8 cellular contexts compared by ENCODE assay signal in the genomic region with DNA sequence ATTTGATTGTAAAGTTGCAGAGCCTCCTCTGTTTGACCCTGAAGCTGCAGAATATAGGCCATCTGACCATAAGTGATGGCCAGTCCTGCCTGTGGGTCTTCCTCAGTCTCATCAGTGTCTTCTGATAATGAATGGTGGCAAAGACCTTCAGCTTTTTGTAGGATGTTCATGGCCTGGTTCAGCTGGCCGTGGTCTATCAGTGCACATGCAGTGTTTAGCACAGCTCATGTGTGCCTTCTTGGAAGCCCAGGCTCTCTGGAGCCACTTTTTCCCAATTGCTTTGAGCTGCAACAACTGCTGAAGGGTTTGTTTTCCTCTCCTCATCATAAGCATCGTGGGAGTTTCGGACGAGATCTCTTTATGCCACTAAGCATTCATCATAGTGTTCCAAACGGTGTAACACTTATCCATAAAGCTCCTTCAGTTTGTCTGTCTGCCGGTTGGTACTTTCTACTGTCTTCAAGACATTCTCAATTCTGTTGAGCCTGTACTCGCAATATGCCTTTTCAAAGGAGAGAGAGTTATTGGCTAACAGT.
DNase-seq lines count a peak whose midpoint lies in the region; ATAC-seq and TF ChIP-seq lines count a peak whose summit lies in the region.

No MANE protein-coding gene starts in this region.

- intact Hi-C loops in heart right ventricle (cut with DNase I) (no loop called here), dorsolateral prefrontal cortex (cut with DNase I) (no loop called here), upper lobe of right lung (cut with DNase I) (no loop called here), esophagus muscularis mucosa (cut with DNase I) (no loop called here)

- no peaks in the 10 kb centered on the region for H3K9me3 ChIP-seq in cardiac muscle cell (ENCODE audit: low read depth)
- no peaks in the 10 kb centered on the region for H3K9me3 ChIP-seq in heart right ventricle
- H3K9me3 ChIP-seq in upper lobe of right lung, result no peaks in the 10 kb centered on the region
- H3K9me3 ChIP-seq in esophagus muscularis mucosa, result no peaks in the 10 kb centered on the region

- TF ChIP-seq POLR2A in esophagus muscularis mucosa (IDR thresholded peaks at IDR 0.05; ENCODE audit: low read depth), result no peak

- TF ChIP-seq CTCF in cardiac muscle cell (IDR thresholded peaks at IDR 0.05; ENCODE audit: low read depth, low read length), result no peak
- no peak for TF ChIP-seq CTCF in heart right ventricle (IDR thresholded peaks at IDR 0.05)
- TF ChIP-seq CTCF in dorsolateral prefrontal cortex (IDR thresholded peaks at IDR 0.05 in 54 of 56, conservative IDR thresholded peaks at IDR 0.05 in 2 of 56; ENCODE audit: low read depth in 1 of 56, partially characterized antibody in 56 of 56), result no peak
- no peak for TF ChIP-seq CTCF in upper lobe of right lung (IDR thresholded peaks at IDR 0.05)
- no peak for TF ChIP-seq CTCF in esophagus muscularis mucosa (IDR thresholded peaks at IDR 0.05)

- no peaks in the 10 kb centered on the region for H3K4me1 ChIP-seq in cardiac muscle cell (ENCODE audit: low read depth)
- H3K4me1 ChIP-seq in heart right ventricle, result peaks cover 0 to 15% (median 9%) of the 10 kb centered on the region in 9 donors
- peaks cover 11% of the 10 kb centered on the region for H3K4me1 ChIP-seq in upper lobe of right lung
- peaks cover 0 to 2% (median 0%) of the 10 kb centered on the region in 4 donors for H3K4me1 ChIP-seq in esophagus muscularis mucosa

- ATAC-seq in heart right ventricle (no peak), HG03280 (IDR thresholded peaks at IDR 0.05; ENCODE audit: unreplicated experiment) (peak; percentile 24), upper lobe of right lung (peak; percentile 16), HG03097 (IDR thresholded peaks at IDR 0.05; ENCODE audit: low FRiP score, unreplicated experiment) (no peak)

- DNase-seq in cardiac muscle cell (ENCODE audit: low read depth in 1 of 2, low spot score in 1 of 2) (no peak), heart right ventricle (no peak), dorsolateral prefrontal cortex (no peak), upper lobe of right lung (no peak), NCI-H1417 treated with DMSO at 0.1 percent for 48 hours (lab: John Stamatoyannopoulos, UW) (no peak), esophagus muscularis mucosa (ENCODE audit: extremely low spot score) (no peak)

- H3K27me3 ChIP-seq in cardiac muscle cell (no peaks in the 10 kb centered on the region), heart right ventricle (no peaks in the 10 kb centered on the region), dorsolateral prefrontal cortex (no peaks in the 10 kb centered on the region), upper lobe of right lung (no peaks in the 10 kb centered on the region), esophagus muscularis mucosa (no peaks in the 10 kb centered on the region)

- H3K36me3 ChIP-seq in cardiac muscle cell (peaks cover 5% of the 10 kb centered on the region), heart right ventricle (peaks cover 0 to 10% (median 0%) of the 10 kb centered on the region in 9 donors), upper lobe of right lung (no peaks in the 10 kb centered on the region), esophagus muscularis mucosa (peaks cover 0 to 10% (median 0%) of the 10 kb centered on the region in 4 donors)

- WGBS in heart right ventricle, 2 donors, result 57 to 71% methylated on average over 7 of the region's 7 CpGs
- WGBS in esophagus muscularis mucosa, result 88% methylated on average over 7 of the region's 7 CpGs

- H3K4me3 ChIP-seq in cardiac muscle cell, result no peak overlapping the region
- no peak overlapping the region for H3K4me3 ChIP-seq in heart right ventricle
- no peak overlapping the region for H3K4me3 ChIP-seq in dorsolateral prefrontal cortex
- no peak overlapping the region for H3K4me3 ChIP-seq in upper lobe of right lung
- H3K4me3 ChIP-seq in esophagus muscularis mucosa, result no peak overlapping the region

- TF ChIP-seq EP300 in esophagus muscularis mucosa (IDR thresholded peaks at IDR 0.05), result no peak

- peak overlapping the region; percentile 28 for H3K27ac ChIP-seq in cardiac muscle cell
- H3K27ac ChIP-seq in heart right ventricle, result peak overlapping the region in 3 of 10 donors; percentile 10 to 58 (median 22)
- H3K27ac ChIP-seq in dorsolateral prefrontal cortex, result peak overlapping the region in 30 of 59 donors; percentile 2 to 73 (median 38)
- H3K27ac ChIP-seq in upper lobe of right lung, result peak overlapping the region; percentile 2
- H3K27ac ChIP-seq in esophagus muscularis mucosa (replicated peaks in 1 of 4), result no peak overlapping the region

Comparison
In these comparisons a context has a peak if more than half of its experiments do, and no peak if none do; other contexts are left out.
1. H3K27ac ChIP-seq: peak in cardiac muscle cell (single experiment), dorsolateral prefrontal cortex (30 of 59) and upper lobe of right lung (single experiment); none in esophagus muscularis mucosa (0 of 4).
2. ATAC-seq: peak in HG03280 (single experiment) and upper lobe of right lung (single experiment); none in heart right ventricle (0 of 8) and HG03097 (single experiment).